ENCODE assay signal across 8 cellular contexts in genomic region chr19:50555447-50556235, GRCh38. TPM values are rescaled to one million over a fixed set of nuclear protein-coding genes. Genes with fewer than 3 reads are reported as not detected.
A peak's percentile ranks its signal among the peaks of the same experiment; 100 is the strongest.
DNase-seq lines count a peak whose midpoint lies in the region; ATAC-seq and TF ChIP-seq lines count a peak whose summit lies in the region.

No MANE protein-coding gene starts in this region.

- H3K4me3 Mint-ChIP-seq in activated T-cell treated with anti-CD3 and anti-CD28 coated beads, Interleukin-2, amount 50 U/mL, for 72 hours: peak overlapping the region; percentile 90 to 95

- H3K36me3 ChIP-seq in SK-N-MC (ENCODE audit: insufficient read depth, low read length) (no peaks in the 10 kb centered on the region), thoracic aorta (no peaks in the 10 kb centered on the region)

- no peak for DNase-seq in activated T-cell treated with anti-CD3 and anti-CD28 coated beads, Interleukin-2, amount 50 U/mL, for 72 hours
- DNase-seq in activated T-cell treated with anti-CD3 and anti-CD28 coated beads for 4 hours: no peak
- DNase-seq in SK-N-MC (ENCODE audit: low read depth, low spot score): no peak
- DNase-seq in right cardiac atrium: no peak
- no peak for DNase-seq in thoracic aorta (ENCODE audit: low spot score)
- DNase-seq in NCI-H446 treated with DMSO at 0.1 percent for 48 hours (lab: John Stamatoyannopoulos, UW): no peak

- H3K4me1 Mint-ChIP-seq in activated T-cell treated with anti-CD3 and anti-CD28 coated beads, Interleukin-2, amount 50 U/mL, for 72 hours (ENCODE audit: low read depth): peaks cover 10% of the 10 kb centered on the region

- no peak overlapping the region for H3K27ac ChIP-seq in SK-N-MC
- H3K27ac ChIP-seq in right cardiac atrium (ENCODE audit: low read length): no peak overlapping the region
- H3K27ac ChIP-seq in thoracic aorta: no peak overlapping the region

- no peaks in the 10 kb centered on the region for H3K9me3 ChIP-seq in SK-N-MC (ENCODE audit: low read depth, low read length)
- no peaks in the 10 kb centered on the region for H3K9me3 ChIP-seq in right cardiac atrium (ENCODE audit: control insufficient read depth, low read length)
- no peaks in the 10 kb centered on the region for H3K9me3 ChIP-seq in thoracic aorta

- no peak for ATAC-seq in activated T-cell treated with anti-CD3 and anti-CD28 coated beads, Interleukin-2, amount 50 U/mL, for 72 hours (replicated peaks in 1 of 2)
- ATAC-seq in right cardiac atrium (no peak), thoracic aorta (ENCODE audit: insufficient number of reproducible peaks, low FRiP score, low read depth) (no peak), HG03342 (IDR thresholded peaks at IDR 0.05; ENCODE audit: unreplicated experiment) (no peak), HG02588 (IDR thresholded peaks at IDR 0.05; ENCODE audit: unreplicated experiment) (no peak)

- no peak overlapping the region for H3K9ac ChIP-seq in SK-N-MC (ENCODE audit: insufficient read length)

- no peaks in the 10 kb centered on the region for H3K27me3 ChIP-seq in right cardiac atrium (ENCODE audit: control insufficient read depth, insufficient read depth)
- no peaks in the 10 kb centered on the region for H3K27me3 ChIP-seq in thoracic aorta (replicated peaks; ENCODE audit: insufficient read depth)

- 40% methylated on average over 25 of the region's 25 CpGs for WGBS in right cardiac atrium

- peaks cover 72% of the 10 kb centered on the region for H3K27me3 Mint-ChIP-seq in activated T-cell treated with anti-CD3 and anti-CD28 coated beads, Interleukin-2, amount 50 U/mL, for 72 hours (ENCODE audit: low read depth)

- H3K27ac Mint-ChIP-seq in activated T-cell treated with anti-CD3 and anti-CD28 coated beads, Interleukin-2, amount 50 U/mL, for 72 hours: no peak overlapping the region

- H3K4me1 ChIP-seq in right cardiac atrium (ENCODE audit: control insufficient read depth, insufficient read depth, low read length) (no peaks in the 10 kb centered on the region), thoracic aorta (ENCODE audit: control insufficient read depth in 1 of 2, low read depth in 2 of 2) (peaks cover 2 to 7% of the 10 kb centered on the region in 2 donors)

- no peaks in the 10 kb centered on the region for H3K36me3 Mint-ChIP-seq in activated T-cell treated with anti-CD3 and anti-CD28 coated beads, Interleukin-2, amount 50 U/mL, for 72 hours (ENCODE audit: insufficient read depth in 2 of 2)

- intact Hi-C loops in right cardiac atrium (cut with DNase I): no loop called here

- H3K9me3 Mint-ChIP-seq in activated T-cell treated with anti-CD3 and anti-CD28 coated beads, Interleukin-2, amount 50 U/mL, for 72 hours: no peaks in the 10 kb centered on the region

- H3K4me3 ChIP-seq in SK-N-MC (peak overlapping the region; percentile 85), right cardiac atrium (ENCODE audit: low read length) (peak overlapping the region; percentile 61), thoracic aorta (peak overlapping the region; percentile 75)

- no peak for TF ChIP-seq CTCF in thoracic aorta (IDR thresholded peaks at IDR 0.05)

RNA-seq across cellular contexts. Expression of gene LRRC4B, which starts 12.6 kb away (rescaled TPM):
- total RNA-seq in activated T-cell treated with anti-CD3 and anti-CD28 coated beads, Interleukin-2, amount 50 U/mL, for 72 hours: under 1 TPM in 1 of 2 donors, not detected in 1; 0.58 TPM
- total RNA-seq in right cardiac atrium (1 to 10 TPM; 1.2 to 3.2 (median 2.0) TPM), thoracic aorta (10 to 100 TPM in 1 of 2 donors, 1 to 10 TPM in 1; 5.3 to 13.7 TPM)
- polyA plus RNA-seq in right cardiac atrium: 1.6 TPM

RNA-seq across cellular contexts. Expression of gene ASPDH, which starts 41.9 kb away (rescaled TPM):
- total RNA-seq in activated T-cell treated with anti-CD3 and anti-CD28 coated beads, Interleukin-2, amount 50 U/mL, for 72 hours: not detected
- total RNA-seq in right cardiac atrium (not detected), thoracic aorta (not detected)
- polyA plus RNA-seq in right cardiac atrium: not detected

RNA-seq across cellular contexts. Expression of gene JOSD2, which starts 44.6 kb away (rescaled TPM):
- 10 to 100 TPM; 27.6 to 34.0 TPM for total RNA-seq in activated T-cell treated with anti-CD3 and anti-CD28 coated beads, Interleukin-2, amount 50 U/mL, for 72 hours
- total RNA-seq in right cardiac atrium (10 to 100 TPM; 24.2 to 40.5 (median 39.5) TPM), thoracic aorta (10 to 100 TPM; 11.6 to 34.7 TPM)
- polyA plus RNA-seq in right cardiac atrium: 55.2 TPM
